In genomic region chr5:87125796-87126195, GRCh38 we compare ENCODE assay signal across 1 cellular context.
TF ChIP-seq lines count a peak whose summit lies in the region.

No MANE protein-coding gene starts in this region.

TF ChIP-seq in SK-N-SH, 30 proteins besides CTCF, POLR2A, EP300 and RAD21 (continued from another document):
- no peak for TF ChIP-seq EZH2phosphoT487 (IDR thresholded peaks at IDR 0.05; ENCODE audit: borderline replicate concordance, low read depth)
